In the genomic region with DNA sequence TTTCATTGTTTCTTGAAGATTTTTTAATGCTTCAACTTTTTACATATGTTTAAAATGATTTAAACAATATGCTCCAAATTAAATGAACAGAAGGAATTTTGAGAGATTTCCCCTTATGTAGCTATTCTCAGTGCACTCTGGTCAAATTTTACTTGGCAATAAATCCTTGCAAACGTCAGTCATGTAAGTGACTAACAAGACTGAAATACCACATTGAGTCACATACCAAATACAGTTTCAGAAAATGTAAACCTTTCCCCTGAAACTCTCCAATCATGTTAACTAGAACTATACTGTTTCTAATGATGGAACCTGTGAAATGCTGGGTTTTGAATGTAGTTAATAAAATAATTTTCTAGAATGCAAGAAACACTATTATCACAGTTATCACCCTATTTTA, we compare ENCODE assay signal across 15 cellular contexts. TPM values are rescaled to one million over a fixed set of nuclear protein-coding genes. Genes with fewer than 3 reads are reported as not detected.
DNase-seq lines count a peak whose midpoint lies in the region; ATAC-seq and TF ChIP-seq lines count a peak whose summit lies in the region.
"Had no signal": no experiment of that assay in that cellular context is flagged by ENCODE, and none has a peak within 500 bp of the region (broad histone marks: within the 10 kb centered on the region; RNA-seq: fewer than 3 reads in every experiment).

No MANE protein-coding gene starts in this region.

- TF ChIP-seq CTCF in RWPE2 (IDR thresholded peaks at IDR 0.05; ENCODE audit: poor library complexity, severe bottlenecking) (no peak), fibroblast of villous mesenchyme (IDR thresholded peaks at IDR 0.05; ENCODE audit: insufficient read depth, low read depth, low read length) (no peak), ascending aorta (IDR thresholded peaks at IDR 0.05) (no peak), BE2C (IDR thresholded peaks at IDR 0.05; ENCODE audit: low read depth, low read length) (no peak), gastroesophageal sphincter (IDR thresholded peaks at IDR 0.05) (no peak)

- H3K27ac ChIP-seq in RWPE2 (ENCODE audit: poor library complexity, severe bottlenecking) (no peak overlapping the region), ascending aorta (peak overlapping the region in 1 of 2 donors; percentile 50), gastroesophageal sphincter (no peak overlapping the region)
- H3K27ac ChIP-seq: epithelial cell of prostate had no signal

- H3K36me3 ChIP-seq in RWPE2 (ENCODE audit: low read depth) (peaks cover 51% of the 10 kb centered on the region), ascending aorta (peaks cover 40% of the 10 kb centered on the region in 2 donors), BE2C (peaks cover 22% of the 10 kb centered on the region), gastroesophageal sphincter (peaks cover 6 to 60% of the 10 kb centered on the region in 2 donors)

- TF ChIP-seq EP300 in gastroesophageal sphincter (IDR thresholded peaks at IDR 0.05): no peak

- WGBS in gastroesophageal sphincter (ENCODE audit: low coverage in 1 of 2), 2 donors: 20 to 43% methylated on average over 1 of the region's 1 CpG

- no peak overlapping the region for H3K4me3 ChIP-seq in RWPE2 (ENCODE audit: severe bottlenecking)
- H3K4me3 ChIP-seq in fibroblast of villous mesenchyme (ENCODE audit: low read depth, low read length): no peak overlapping the region
- H3K4me3 ChIP-seq in ascending aorta: no peak overlapping the region
- no peak overlapping the region for H3K4me3 ChIP-seq in BE2C (ENCODE audit: low read depth, low read length)
- H3K4me3 ChIP-seq in gastroesophageal sphincter: no peak overlapping the region
- H3K4me3 ChIP-seq: GM23338 had no signal

- H3K4me1 ChIP-seq in RWPE2 (ENCODE audit: insufficient read depth, poor library complexity, severe bottlenecking) (no peaks in the 10 kb centered on the region), ascending aorta (peaks cover 0 to 3% of the 10 kb centered on the region in 2 donors), BE2C (no peaks in the 10 kb centered on the region), gastroesophageal sphincter (no peaks in the 10 kb centered on the region)

- DNase-seq in EH (ENCODE audit: low read depth) (peak; percentile 76), RWPE2 (ENCODE audit: low spot score) (no peak), fibroblast of villous mesenchyme (ENCODE audit: low read depth) (peak; percentile 12), ascending aorta (ENCODE audit: low spot score in 2 of 2) (no peak), BE2C (no peak), H4 (ENCODE audit: low spot score) (no peak)
- DNase-seq: Calu3; left colon; NCI-H1417 treated with DMSO at 0.1 percent for 48 hours; occipital lobe; stimulated activated CD4-positive, alpha-beta T cell treated with anti-CD3 and anti-CD28 coated beads, Interleukin-4, amount 100 ng/mL, for 4 hours had no signal

- no peak for TF ChIP-seq POLR2A in gastroesophageal sphincter (IDR thresholded peaks at IDR 0.05)

- peak; percentile 59 for ATAC-seq in GM21390 (IDR thresholded peaks at IDR 0.05; ENCODE audit: unreplicated experiment)
- peak; percentile 73 for ATAC-seq in RWPE2 (ENCODE audit: low read depth)
- ATAC-seq in gastroesophageal sphincter: no peak
- ATAC-seq: GM23338, left colon had no signal

- no peaks in the 10 kb centered on the region for H3K9me3 ChIP-seq in RWPE2 (ENCODE audit: severe bottlenecking)
- no peaks in the 10 kb centered on the region for H3K9me3 ChIP-seq in ascending aorta
- no peaks in the 10 kb centered on the region for H3K9me3 ChIP-seq in BE2C
- H3K9me3 ChIP-seq in gastroesophageal sphincter: no peaks in the 10 kb centered on the region

- no peaks in the 10 kb centered on the region for H3K27me3 ChIP-seq in RWPE2 (ENCODE audit: insufficient read depth, poor library complexity, severe bottlenecking)
- no peaks in the 10 kb centered on the region for H3K27me3 ChIP-seq in ascending aorta
- H3K27me3 ChIP-seq in BE2C: no peaks in the 10 kb centered on the region
- H3K27me3 ChIP-seq in gastroesophageal sphincter: no peaks in the 10 kb centered on the region

- intact Hi-C loops in ascending aorta (cut with DNase I): no loop called here

RNA-seq across cellular contexts. Expression of gene SAR1B, which starts 29.6 kb away (rescaled TPM):
- total RNA-seq in fibroblast of villous mesenchyme: 40.6 and 51.0 TPM in 2 replicates
- total RNA-seq in ascending aorta: 11.6 TPM
- 60.3 TPM for polyA plus RNA-seq in BE2C (2012; ENCODE audit: insufficient read depth, insufficient read length, low read depth)
- 10 to 100 TPM; 40.1 to 45.0 (median 41.8) TPM for total RNA-seq in gastroesophageal sphincter
- 62.9 and 101 TPM in 2 replicates for total RNA-seq in H4 (2014; rRNA removed; shearing (Covaris generic))

RNA-seq across cellular contexts. Expression of gene SEC24A, which starts 45.5 kb away (rescaled TPM):
- total RNA-seq in fibroblast of villous mesenchyme (33.5 and 47.9 TPM in 2 replicates), ascending aorta (21.2 TPM), gastroesophageal sphincter (10 to 100 TPM; 13.0 to 18.3 (median 14.7) TPM)
- 5.7 TPM for polyA plus RNA-seq in BE2C (2012; ENCODE audit: insufficient read depth, insufficient read length, low read depth)
- 16.4 and 23.3 TPM in 2 replicates for total RNA-seq in H4 (2014; rRNA removed; shearing (Covaris generic))

Comparison
In these comparisons a context has a peak if more than half of its experiments do, and no peak if none do; other contexts are left out.
1. DNase-seq: peak in EH (single experiment) and fibroblast of villous mesenchyme (single experiment); none in RWPE2 (single experiment), ascending aorta (0 of 2), BE2C (single experiment) and H4 (single experiment).